10 cellular contexts compared by ENCODE assay signal in the genomic region with DNA sequence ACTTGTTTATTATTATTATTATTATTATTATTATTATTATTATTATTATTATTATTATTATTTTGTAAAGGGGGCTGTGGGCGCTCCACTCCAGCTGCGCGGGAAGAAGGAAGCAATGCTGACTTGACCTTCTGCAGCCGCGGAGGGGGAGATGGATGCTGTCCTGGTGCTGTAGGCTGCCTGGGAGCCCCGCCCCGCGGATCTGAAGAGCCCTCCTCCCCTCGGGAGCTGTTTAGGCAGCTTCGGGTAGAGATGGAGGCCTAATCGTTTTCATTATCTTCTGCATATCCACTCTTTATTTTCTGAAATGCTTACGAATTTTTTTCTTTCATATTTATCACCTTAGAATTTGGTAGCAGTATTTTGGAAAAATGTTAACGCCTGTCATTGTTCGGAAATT.
DNase-seq lines count a peak whose midpoint lies in the region; ATAC-seq and TF ChIP-seq lines count a peak whose summit lies in the region.
"Had no signal": no experiment of that assay in that cellular context is flagged by ENCODE, and none has a peak within 500 bp of the region (broad histone marks: within the 10 kb centered on the region; RNA-seq: fewer than 3 reads in every experiment).

No MANE protein-coding gene starts in this region.

- TF ChIP-seq CTCF in left lung (IDR thresholded peaks at IDR 0.05), result no peak

- H3K4me1 ChIP-seq in HUES48 (ENCODE audit: control insufficient read depth, insufficient read depth, low read length), result peaks cover 31% of the 10 kb centered on the region
- peaks cover 11 to 16% of the 10 kb centered on the region in 2 donors for H3K4me1 ChIP-seq in left lung

- H3K4me3 Mint-ChIP-seq in stimulated activated effector memory CD8-positive, alpha-beta T cell treated with anti-CD3 and anti-CD28 coated beads, Interleukin-12 subunit alpha, Interleukin-12 subunit beta, amount 100 ng/mL, for 72 hours, result peak overlapping the region; percentile 75
- H3K4me3 Mint-ChIP-seq: activated B cell treated with CpG ODN at 0.5 μM for 24 hours had no signal

- DNase-seq in cerebellar cortex (ENCODE audit: low spot score) (peak; percentile 23), left lung (peak; percentile 40 to 84), DMS53 treated with DMSO at 0.1 percent for 48 hours (lab: John Stamatoyannopoulos, UW; ENCODE audit: unreplicated experiment) (no peak), foreskin melanocyte (no peak)
- DNase-seq in stimulated activated effector memory CD8-positive, alpha-beta T cell treated with anti-CD3 and anti-CD28 coated beads, Interleukin-12 subunit alpha, Interleukin-12 subunit beta, amount 100 ng/mL, for 72 hours (ENCODE audit: low spot score in 2 of 2), result no peak
- DNase-seq: activated B cell treated with CpG ODN at 0.5 μM for 24 hours had no signal

- no peaks in the 10 kb centered on the region for H3K9me3 ChIP-seq in HUES48 (ENCODE audit: control insufficient read depth, insufficient read depth, low read length)
- no peaks in the 10 kb centered on the region for H3K9me3 ChIP-seq in left lung
- H3K9me3 ChIP-seq: MG63 had no signal

- H3K36me3 ChIP-seq in HUES48 (ENCODE audit: control insufficient read depth, insufficient read depth, low read length) (no peaks in the 10 kb centered on the region), left lung (no peaks in the 10 kb centered on the region)
- H3K36me3 ChIP-seq: MG63 had no signal

- H3K4me1 Mint-ChIP-seq in stimulated activated effector memory CD8-positive, alpha-beta T cell treated with anti-CD3 and anti-CD28 coated beads, Interleukin-12 subunit alpha, Interleukin-12 subunit beta, amount 100 ng/mL, for 72 hours, result peaks cover 53% of the 10 kb centered on the region

- H3K9me3 Mint-ChIP-seq in stimulated activated effector memory CD8-positive, alpha-beta T cell treated with anti-CD3 and anti-CD28 coated beads, Interleukin-12 subunit alpha, Interleukin-12 subunit beta, amount 100 ng/mL, for 72 hours, result peaks cover 2% of the 10 kb centered on the region
- H3K9me3 Mint-ChIP-seq: activated B cell treated with CpG ODN at 0.5 μM for 24 hours had no signal

- H3K27ac ChIP-seq in HUES48 (ENCODE audit: low read depth, low read length) (peak overlapping the region; percentile 96), left lung (peak overlapping the region; percentile 51 to 80)

- peaks cover 6% of the 10 kb centered on the region for H3K36me3 Mint-ChIP-seq in stimulated activated effector memory CD8-positive, alpha-beta T cell treated with anti-CD3 and anti-CD28 coated beads, Interleukin-12 subunit alpha, Interleukin-12 subunit beta, amount 100 ng/mL, for 72 hours

- H3K4me3 ChIP-seq in HUES48 (ENCODE audit: low read depth, low read length), result no peak overlapping the region
- no peak overlapping the region for H3K4me3 ChIP-seq in left lung
- H3K4me3 ChIP-seq: MG63 had no signal

- H3K9ac ChIP-seq in HUES48 (ENCODE audit: low read depth, low read length), result no peak overlapping the region

- ATAC-seq in left lung (peak; percentile 65), GM21717 (IDR thresholded peaks at IDR 0.05; ENCODE audit: unreplicated experiment) (no peak), HG02852 (IDR thresholded peaks at IDR 0.05; ENCODE audit: unreplicated experiment) (no peak)
- no peak for ATAC-seq in stimulated activated effector memory CD8-positive, alpha-beta T cell treated with anti-CD3 and anti-CD28 coated beads, Interleukin-12 subunit alpha, Interleukin-12 subunit beta, amount 100 ng/mL, for 72 hours

- H3K27me3 ChIP-seq in HUES48 (ENCODE audit: control insufficient read depth, insufficient read depth, low read length) (no peaks in the 10 kb centered on the region), left lung (no peaks in the 10 kb centered on the region)
- H3K27me3 ChIP-seq: MG63 had no signal

- intact Hi-C loops in left lung (cut with DNase I), result no loop called here

- H3K27ac Mint-ChIP-seq in stimulated activated effector memory CD8-positive, alpha-beta T cell treated with anti-CD3 and anti-CD28 coated beads, Interleukin-12 subunit alpha, Interleukin-12 subunit beta, amount 100 ng/mL, for 72 hours, result peak overlapping the region; percentile 100

Comparison
In these comparisons a context has a peak if more than half of its experiments do, and no peak if none do; other contexts are left out.
1. DNase-seq: peak in cerebellar cortex (single experiment) and left lung (2 of 2); none in stimulated activated effector memory CD8-positive, alpha-beta T cell treated with anti-CD3 and anti-CD28 coated beads, Interleukin-12 subunit alpha, Interleukin-12 subunit beta, amount 100 ng/mL, for 72 hours (0 of 2), DMS53 treated with DMSO at 0.1 percent for 48 hours (single experiment) and foreskin melanocyte (single experiment).